ENCODE assay signal across 23 cellular contexts in the genomic region with DNA sequence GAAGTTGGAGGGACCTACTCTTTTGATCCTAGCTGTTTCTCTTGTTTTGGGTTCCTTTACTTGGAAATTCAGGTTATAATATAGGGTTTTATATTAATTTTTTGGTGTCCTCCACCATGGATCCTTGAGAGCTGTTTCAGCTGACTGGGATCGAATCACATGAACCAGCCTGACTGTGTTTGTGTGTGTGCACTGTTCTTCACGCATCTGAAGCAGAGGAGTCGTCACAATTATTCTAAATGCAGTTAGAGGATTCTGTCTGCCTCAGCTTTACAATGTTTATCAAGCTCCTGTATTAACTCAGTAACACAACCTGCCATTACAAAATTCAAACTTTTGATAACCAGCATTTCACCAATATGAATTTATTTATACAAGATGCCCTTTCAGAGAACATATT.
DNase-seq lines count a peak whose midpoint lies in the region; ATAC-seq and TF ChIP-seq lines count a peak whose summit lies in the region.
"Had no signal": no experiment of that assay in that cellular context is flagged by ENCODE, and none has a peak within 500 bp of the region (broad histone marks: within the 10 kb centered on the region; RNA-seq: fewer than 3 reads in every experiment).

No MANE protein-coding gene starts in this region.

- TF ChIP-seq CTCF in progenitor cell of endocrine pancreas (IDR thresholded peaks at IDR 0.05; ENCODE audit: unreplicated experiment) (no peak), RWPE1 (conservative IDR thresholded peaks at IDR 0.05; ENCODE audit: low read depth) (no peak)

- peak; percentile 77 for DNase-seq in SK-MEL-5 (ENCODE audit: low read depth, low spot score)
- no peak for DNase-seq in T-helper 17 cell
- peak; percentile 57 for DNase-seq in medulla oblongata (ENCODE audit: extremely low spot score)
- no peak for DNase-seq in progenitor cell of endocrine pancreas (ENCODE audit: low spot score, unreplicated experiment)
- no peak for DNase-seq in NCI-H2196 (lab: John Stamatoyannopoulos, UW; ENCODE audit: unreplicated experiment)
- DNase-seq in NCI-H2196 treated with DMSO at 0.1 percent for 48 hours (lab: John Stamatoyannopoulos, UW; ENCODE audit: unreplicated experiment) = no peak
- DNase-seq in RWPE1 (ENCODE audit: low spot score) = no peak
- DNase-seq: Caco-2; CD4-positive, alpha-beta memory T cell; DMS 273 treated with DMSO at 0.1 percent for 48 hours; GOT3; KG1; NCI-H1092 treated with DMSO at 0.1 percent for 48 hours; NCI-H1436 treated with DMSO at 0.1 percent for 48 hours; NCI-H2029 treated with DMSO at 0.1 percent for 48 hours; NCI-H446 treated with DMSO at 0.1 percent for 48 hours; NCI-H69; PC-9; RPMI8226; SHP77 treated with DMSO at 0.1 percent for 48 hours had no signal

- H3K9me3 ChIP-seq in T-helper 17 cell (ENCODE audit: control insufficient read depth, low read length, poor library complexity, severe bottlenecking) = no peaks in the 10 kb centered on the region
- H3K9me3 ChIP-seq: BLaER1 treated with 17β-estradiol and CSF1 and Interleukin-3, amounts not matched to agents 10 nM and 100 nM; Caco-2 had no signal

- H3K27me3 Mint-ChIP-seq in T-helper 17 cell (no peaks in the 10 kb centered on the region), progenitor cell of endocrine pancreas (peaks cover 41% of the 10 kb centered on the region)
- H3K27me3 Mint-ChIP-seq: CD4-positive, alpha-beta memory T cell had no signal

- H3K27ac ChIP-seq in RWPE1 = no peak overlapping the region
- H3K27ac ChIP-seq: BLaER1 treated with 17β-estradiol and CSF1 and Interleukin-3, amounts not matched to agents 10 nM and 100 nM; PC-9 had no signal

- H3K4me3 Mint-ChIP-seq in T-helper 17 cell (no peak overlapping the region), progenitor cell of endocrine pancreas (ENCODE audit: low read depth) (no peak overlapping the region)
- H3K4me3 Mint-ChIP-seq: CD4-positive, alpha-beta memory T cell had no signal

- in situ Hi-C loops in SK-MEL-5 (cut with HindIII; ENCODE audit: low pct_unique_long_range_greater_than_20kb, low sequenced_read_pairs) = no loop called here

- H3K27ac Mint-ChIP-seq in T-helper 17 cell (peak overlapping the region; percentile 9), progenitor cell of endocrine pancreas (peak overlapping the region; percentile 37)

- peaks cover 12% of the 10 kb centered on the region for H3K36me3 Mint-ChIP-seq in T-helper 17 cell (ENCODE audit: low read depth)
- H3K36me3 Mint-ChIP-seq in progenitor cell of endocrine pancreas (ENCODE audit: insufficient read depth) = no peaks in the 10 kb centered on the region

- CTCF ChIA-PET in RWPE1 (lab: Yijun Ruan, JAX) = no interaction called here

- POLR2A ChIA-PET in RWPE1 (lab: Yijun Ruan, JAX; ENCODE audit: low non-redundant PET) = no interaction called here

- no peaks in the 10 kb centered on the region for H3K9me3 Mint-ChIP-seq in progenitor cell of endocrine pancreas (ENCODE audit: low read depth)

- ATAC-seq in T-helper 17 cell = no peak
- ATAC-seq: HCT116, SK-N-SH treated with all-trans-retinoic acid at 6 μM for 48 hours had no signal

- H3K4me1 Mint-ChIP-seq in T-helper 17 cell (peaks cover 38% of the 10 kb centered on the region), progenitor cell of endocrine pancreas (ENCODE audit: low read depth) (peaks cover 32% of the 10 kb centered on the region)

Comparison
In these comparisons a context has a peak if more than half of its experiments do, and no peak if none do; other contexts are left out.
1. DNase-seq: peak in SK-MEL-5 (single experiment) and medulla oblongata (single experiment); none in T-helper 17 cell (0 of 3), progenitor cell of endocrine pancreas (single experiment), NCI-H2196 (single experiment), NCI-H2196 treated with DMSO at 0.1 percent for 48 hours (single experiment) and RWPE1 (single experiment).